Comparison of ENCODE assay signal across 19 cellular contexts in the genomic region with DNA sequence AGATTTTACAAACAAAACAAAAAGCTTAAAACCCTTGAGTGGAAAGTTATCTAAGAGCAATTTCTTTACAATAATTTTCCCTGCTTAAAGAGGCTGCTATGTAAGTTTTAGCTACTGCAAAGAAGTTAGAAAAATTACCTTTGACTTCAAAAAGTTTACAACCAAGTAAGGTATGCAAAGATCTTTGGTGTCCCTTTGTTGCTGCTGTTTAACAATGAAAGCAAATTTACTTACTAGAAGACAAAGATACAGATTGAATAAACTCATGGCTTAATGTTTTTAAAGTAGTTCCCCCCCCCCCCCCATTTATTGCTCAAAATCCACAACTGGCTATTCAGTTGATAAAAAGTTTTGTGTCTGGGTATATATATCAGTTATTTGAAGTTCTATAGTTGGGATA. TPM values are rescaled to one million over a fixed set of nuclear protein-coding genes. Genes with fewer than 3 reads are reported as not detected.
DNase-seq lines count a peak whose midpoint lies in the region; ATAC-seq lines count a peak whose summit lies in the region.
"Had no signal": no experiment of that assay in that cellular context is flagged by ENCODE, and none has a peak within 500 bp of the region (broad histone marks: within the 10 kb centered on the region; RNA-seq: fewer than 3 reads in every experiment).

No MANE protein-coding gene starts in this region.

- CTCF ChIA-PET in activated naive CD4-positive, alpha-beta T cell treated with anti-CD3 and anti-CD28 coated beads for 36 hours (lab: Charles Lee), result interaction anchor here (0.7 to 2.9 kb wide), 4 partner anchors 9 to 132 kb away, joined by 3 to 13 read pairs (median 4); no protein-coding TSS in a partner anchor

- H3K4me3 Mint-ChIP-seq in activated naive CD4-positive, alpha-beta T cell treated with anti-CD3 and anti-CD28 coated beads for 36 hours, result no peak overlapping the region
- no peak overlapping the region for H3K4me3 Mint-ChIP-seq in T-helper 17 cell
- H3K4me3 Mint-ChIP-seq: B cell, HFFc6 had no signal

- H3K36me3 Mint-ChIP-seq in activated naive CD4-positive, alpha-beta T cell treated with anti-CD3 and anti-CD28 coated beads for 36 hours (ENCODE audit: low read depth), result peaks cover 38% of the 10 kb centered on the region
- H3K36me3 Mint-ChIP-seq in T-helper 17 cell (ENCODE audit: low read depth), result peaks cover 6% of the 10 kb centered on the region

- peak overlapping the region; percentile 45 for H3K27ac ChIP-seq in temporal lobe (ENCODE audit: low read depth, low read length)

- peaks cover 2% of the 10 kb centered on the region for H3K9me3 Mint-ChIP-seq in activated naive CD4-positive, alpha-beta T cell treated with anti-CD3 and anti-CD28 coated beads for 36 hours
- H3K9me3 Mint-ChIP-seq: HFFc6 had no signal

- peak overlapping the region; percentile 89 for H3K27ac Mint-ChIP-seq in activated naive CD4-positive, alpha-beta T cell treated with anti-CD3 and anti-CD28 coated beads for 36 hours
- H3K27ac Mint-ChIP-seq in T-helper 17 cell, result peak overlapping the region; percentile 86
- H3K27ac Mint-ChIP-seq: B cell, HFFc6 had no signal

- no peaks in the 10 kb centered on the region for H3K27me3 Mint-ChIP-seq in activated naive CD4-positive, alpha-beta T cell treated with anti-CD3 and anti-CD28 coated beads for 36 hours (ENCODE audit: low read depth)
- no peaks in the 10 kb centered on the region for H3K27me3 Mint-ChIP-seq in T-helper 17 cell
- H3K27me3 Mint-ChIP-seq: B cell had no signal

- ATAC-seq in T-helper 17 cell (no peak), GM21825 (IDR thresholded peaks at IDR 0.05; ENCODE audit: unreplicated experiment) (no peak)
- ATAC-seq: GM12878 had no signal

- DNase-seq in activated naive CD4-positive, alpha-beta T cell treated with anti-CD3 and anti-CD28 coated beads for 36 hours, result no peak
- no peak for DNase-seq in activated naive CD4-positive, alpha-beta T cell treated with anti-CD3 and anti-CD28 coated beads, Interleukin-2, amount 50 U/mL, for 16 hours
- no peak for DNase-seq in T-helper 17 cell
- DNase-seq in globus pallidus (ENCODE audit: low spot score), result peak; percentile 43
- DNase-seq in head of caudate nucleus, result no peak
- DNase-seq: GF-D8, H7, HFFc6, KG1, NCI-H187, NCI-H2227 treated with DMSO at 0.1 percent for 48 hours, NCI-H510A treated with DMSO at 0.1 percent for 48 hours, NCI-H774, OCI-M1, SHP77 had no signal

- intact Hi-C loops in activated naive CD4-positive, alpha-beta T cell treated with anti-CD3 and anti-CD28 coated beads for 36 hours (cut with micrococcal nuclease), result no loop called here
- intact Hi-C loops in head of caudate nucleus (cut with DNase I), result no loop called here

- peaks cover 83% of the 10 kb centered on the region for H3K4me1 Mint-ChIP-seq in activated naive CD4-positive, alpha-beta T cell treated with anti-CD3 and anti-CD28 coated beads for 36 hours (ENCODE audit: low read depth)
- H3K4me1 Mint-ChIP-seq in T-helper 17 cell, result peaks cover 61% of the 10 kb centered on the region

- no peaks in the 10 kb centered on the region for H3K9me3 ChIP-seq in T-helper 17 cell (ENCODE audit: control insufficient read depth, low read length, poor library complexity, severe bottlenecking)

RNA-seq across cellular contexts. Expression of a gene that starts 26.0 kb away (rescaled TPM):
- 100 to 1,000 TPM; 232 to 255 TPM for total RNA-seq in activated naive CD4-positive, alpha-beta T cell treated with anti-CD3 and anti-CD28 coated beads for 36 hours
- total RNA-seq in T-helper 17 cell (100 to 1,000 TPM; 372 to 400 TPM), temporal lobe (93.9 TPM)
